In genomic region chr22:35519306-35520000, GRCh38 we compare ENCODE assay signal across 17 cellular contexts.
A peak's percentile ranks its signal among the peaks of the same experiment; 100 is the strongest.
DNase-seq lines count a peak whose midpoint lies in the region; TF ChIP-seq lines count a peak whose summit lies in the region.
"Had no signal": no experiment of that assay in that cellular context is flagged by ENCODE, and none has a peak within 500 bp of the region (broad histone marks: within the 10 kb centered on the region; RNA-seq: fewer than 3 reads in every experiment).

No MANE protein-coding gene starts in this region.

- DNase-seq in NCI-H82 (lab: John Stamatoyannopoulos, UW) (peak; percentile 15), NCI-H82 treated with DMSO at 0.1 percent for 48 hours (lab: John Stamatoyannopoulos, UW; ENCODE audit: unreplicated experiment) (no peak), WERI-Rb-1 (peak; percentile 34), caudate nucleus (lab: John Stamatoyannopoulos, UW) (peak in 4 of 61 donors; percentile 25 to 45 (median 31)), OCI-M1 (lab: John Stamatoyannopoulos, UW) (no peak), NCI-H510A treated with DMSO at 0.1 percent for 48 hours (lab: John Stamatoyannopoulos, UW) (no peak)
- DNase-seq: AML-193; Caco-2; Calu3; CD4-positive, alpha-beta T cell; CD8-positive, alpha-beta T cell; DMS79 treated with DMSO at 0.1 percent for 48 hours; GF-D8 had no signal

- no peaks in the 10 kb centered on the region for H3K36me3 ChIP-seq in WERI-Rb-1
- H3K36me3 ChIP-seq: BLaER1 treated with 17β-estradiol and CSF1 and Interleukin-3, amounts not matched to agents 10 nM and 100 nM had no signal

- no peaks in the 10 kb centered on the region for H3K9me3 ChIP-seq in WERI-Rb-1 (ENCODE audit: severe bottlenecking)
- H3K9me3 ChIP-seq: A549; BLaER1 treated with 17β-estradiol and CSF1 and Interleukin-3, amounts not matched to agents 10 nM and 100 nM; Caco-2 had no signal

- TF ChIP-seq CTCF in WERI-Rb-1 (IDR thresholded peaks at IDR 0.05; ENCODE audit: low read depth, low read length): no peak

- H3K27me3 ChIP-seq in WERI-Rb-1 (ENCODE audit: insufficient read depth, low read depth, severe bottlenecking): no peaks in the 10 kb centered on the region
- H3K27me3 ChIP-seq: BLaER1 treated with 17β-estradiol and CSF1 and Interleukin-3, amounts not matched to agents 10 nM and 100 nM had no signal

- H3K27ac ChIP-seq in WERI-Rb-1 (no peak overlapping the region), caudate nucleus (ENCODE audit: low read depth, low read length) (peak overlapping the region; percentile 50)
- H3K27ac ChIP-seq: 22Rv1; A549; BLaER1 treated with 17β-estradiol and CSF1 and Interleukin-3, amounts not matched to agents 10 nM and 100 nM; C4-2B had no signal

- no peak overlapping the region for H3K4me3 ChIP-seq in WERI-Rb-1 (ENCODE audit: low read depth, low read length)
- H3K4me3 ChIP-seq: A549; BLaER1 treated with 17β-estradiol and CSF1 and Interleukin-3, amounts not matched to agents 10 nM and 100 nM had no signal

Comparison
In these comparisons a context has a peak if more than half of its experiments do, and no peak if none do; other contexts are left out.
1. DNase-seq: peak in NCI-H82 (single experiment) and WERI-Rb-1 (single experiment); none in NCI-H82 treated with DMSO at 0.1 percent for 48 hours (single experiment), OCI-M1 (single experiment) and NCI-H510A treated with DMSO at 0.1 percent for 48 hours (single experiment).